13 cellular contexts compared by ENCODE assay signal in genomic region chr1:170240409-170240808, GRCh38.
A peak's percentile ranks its signal among the peaks of the same experiment; 100 is the strongest.
DNase-seq lines count a peak whose midpoint lies in the region; ATAC-seq and FAIRE-seq lines count a peak whose summit lies in the region.
"Had no signal": no experiment of that assay in that cellular context is flagged by ENCODE, and none has a peak within 500 bp of the region (broad histone marks: within the 10 kb centered on the region; RNA-seq: fewer than 3 reads in every experiment).

No MANE protein-coding gene starts in this region.

- DNase-seq in GM18507 (ENCODE audit: extremely low spot score, insufficient read length, low read depth) (no peak), middle frontal gyrus (ENCODE audit: extremely low spot score, low spot score) (no peak), T-helper 1 cell (no peak), SW 1271 (lab: John Stamatoyannopoulos, UW) (no peak)
- no peak for DNase-seq in stimulated activated CD4-positive, alpha-beta T cell treated with anti-CD3 and anti-CD28 coated beads, Interleukin-1b, Interleukin-23, amount 100 ng/mL, for 48 hours
- DNase-seq: pancreas, RPMI8226, T1000 had no signal

- ATAC-seq in GM19455 (IDR thresholded peaks at IDR 0.05; ENCODE audit: unreplicated experiment) = peak; percentile 100
- peak; percentile 88 for ATAC-seq in HG02840 (IDR thresholded peaks at IDR 0.05; ENCODE audit: low FRiP score, unreplicated experiment)
- peak; percentile 99 for ATAC-seq in HG03442 (IDR thresholded peaks at IDR 0.05; ENCODE audit: unreplicated experiment)
- ATAC-seq: pancreas had no signal

- peak; percentile 64 for FAIRE-seq in GM18507 (lab: Jason Lieb, UNC)
- FAIRE-seq: GM12891, pancreas, urothelium cell line had no signal
